In the genomic region with DNA sequence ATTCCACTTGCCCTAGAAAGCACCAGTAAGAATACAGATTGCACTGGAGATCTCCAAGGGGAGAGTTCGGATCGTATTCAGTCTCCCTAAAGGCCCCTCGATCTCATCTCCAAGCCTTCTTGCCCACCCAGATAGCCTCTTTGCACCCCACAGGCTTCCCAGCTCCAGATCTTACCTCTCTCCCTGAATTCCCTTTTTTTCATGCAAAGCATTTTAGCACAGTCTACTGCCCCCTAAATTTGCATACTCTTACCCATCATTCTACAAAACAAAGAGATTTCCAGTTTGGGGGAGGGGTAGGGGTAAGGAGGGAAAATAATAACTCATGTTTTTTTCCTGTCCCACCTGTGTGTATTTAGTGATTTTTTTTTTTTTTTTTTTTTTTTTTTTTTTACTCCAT, we compare ENCODE assay signal across 1 cellular context.
A peak's percentile ranks its signal among the peaks of the same experiment; 100 is the strongest.
TF ChIP-seq lines count a peak whose summit lies in the region.

No MANE protein-coding gene starts in this region.

TF ChIP-seq in H1, 55 proteins besides CTCF, POLR2A, EP300 and RAD21:
- TF ChIP-seq HDAC2 (IDR thresholded peaks at IDR 0.05; ENCODE audit: borderline replicate concordance in 1 of 2, low read depth in 2 of 2, low read length in 2 of 2): peak in 1 of 2 experiments; percentile 96; a peak in 1 of 4 replicates
- 0 out of 2 replicates have a peak, but pooled peaks have one; percentile 17 for TF ChIP-seq EGR1 (IDR thresholded peaks at IDR 0.05; ENCODE audit: borderline replicate concordance, low read depth, low read length)
- TF ChIP-seq TEAD4 (IDR thresholded peaks at IDR 0.05; ENCODE audit: low read depth, low read length): peak; percentile 56; the same call in 1 of the 2 replicates
- TF ChIP-seq SP1 (IDR thresholded peaks at IDR 0.05; ENCODE audit: low read depth, low read length): peak; percentile 93
- TF ChIP-seq POU5F1 (IDR thresholded peaks at IDR 0.05; ENCODE audit: low read depth, low read length): peak; percentile 89
- no peak for TF ChIP-seq SP2 (IDR thresholded peaks at IDR 0.05; ENCODE audit: low read length)
- TF ChIP-seq NANOG (IDR thresholded peaks at IDR 0.05; ENCODE audit: insufficient read depth, low read depth, low read length, poor library complexity, severe bottlenecking): peak; percentile 34
- 0 out of 2 replicates have a peak, but pooled peaks have one; percentile 22 for TF ChIP-seq TCF12 (IDR thresholded peaks at IDR 0.05; ENCODE audit: low read depth, low read length)
- no peak for TF ChIP-seq BCL11A (IDR thresholded peaks at IDR 0.05; ENCODE audit: low read depth in 2 of 2, low read length in 2 of 2)
- TF ChIP-seq CHD2 (IDR thresholded peaks at IDR 0.05; ENCODE audit: low read length): peak; percentile 56; the same call in 1 of the 2 replicates
- no peak for TF ChIP-seq CBX8 (IDR thresholded peaks at IDR 0.05; ENCODE audit: borderline replicate concordance, low read depth, low read length)
- TF ChIP-seq TAF1 (IDR thresholded peaks at IDR 0.05; ENCODE audit: low read depth, low read length): 0 out of 2 replicates have a peak, but pooled peaks have one; percentile 3
